In the genomic region with DNA sequence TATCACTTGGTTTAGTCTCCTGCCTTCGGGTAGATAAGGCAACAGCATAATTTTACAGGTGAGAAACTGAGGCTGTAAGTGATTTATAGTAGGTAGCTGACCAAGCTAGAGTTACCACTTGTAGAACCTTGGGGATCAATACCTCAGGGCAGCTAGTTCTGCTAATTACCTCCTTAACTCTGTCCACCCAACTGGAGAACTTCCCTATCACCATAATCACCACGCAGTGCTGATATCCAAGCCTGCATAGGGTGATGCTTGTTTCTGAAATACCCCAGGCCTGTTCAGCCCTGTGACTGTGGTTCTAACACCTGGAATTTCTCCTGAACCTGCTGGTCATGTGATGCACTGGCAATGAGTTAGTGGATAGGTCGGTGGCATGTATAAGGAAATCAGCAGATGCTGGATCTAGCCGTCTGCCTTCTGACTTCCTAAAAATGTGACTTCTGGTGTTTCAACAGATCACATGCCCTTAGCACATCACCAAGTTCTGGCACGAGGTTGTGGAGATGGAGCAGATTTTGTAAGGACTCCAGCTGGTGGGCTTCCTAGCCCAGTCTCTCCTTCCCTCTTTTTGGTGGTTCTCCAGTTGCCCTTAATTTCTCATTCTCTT, we compare ENCODE assay signal across 26 cellular contexts. TPM values are rescaled to one million over a fixed set of nuclear protein-coding genes. Genes with fewer than 3 reads are reported as not detected.
DNase-seq lines count a peak whose midpoint lies in the region; ATAC-seq and TF ChIP-seq lines count a peak whose summit lies in the region.
"Had no signal": no experiment of that assay in that cellular context is flagged by ENCODE, and none has a peak within 500 bp of the region (broad histone marks: within the 10 kb centered on the region; RNA-seq: fewer than 3 reads in every experiment).

No MANE protein-coding gene starts in this region.

- no peak for TF ChIP-seq CTCF in HL-60 (IDR thresholded peaks at IDR 0.05; ENCODE audit: insufficient read depth, low read length)

- no peaks in the 10 kb centered on the region for H3K9me3 Mint-ChIP-seq in naive thymus-derived CD8-positive, alpha-beta T cell
- H3K9me3 Mint-ChIP-seq: activated naive CD8-positive, alpha-beta T cell treated with anti-CD3 and anti-CD28 coated beads, Interleukin-2, amount 10 ng/mL, durations not matched to agents 7 days and 5 days; CD4-positive, alpha-beta T cell; effector memory CD8-positive, alpha-beta T cell had no signal

- peak overlapping the region in 1 of 10 donors; percentile 54 for H3K27ac Mint-ChIP-seq in naive thymus-derived CD8-positive, alpha-beta T cell
- H3K27ac Mint-ChIP-seq: activated naive CD8-positive, alpha-beta T cell treated with anti-CD3 and anti-CD28 coated beads, Interleukin-2, amount 10 ng/mL, durations not matched to agents 7 days and 5 days; CD4-positive, alpha-beta T cell; effector memory CD8-positive, alpha-beta T cell had no signal

- no peaks in the 10 kb centered on the region for H3K27me3 ChIP-seq in HL-60 (ENCODE audit: insufficient read depth, poor library complexity, severe bottlenecking)

- H3K4me1 Mint-ChIP-seq in naive thymus-derived CD8-positive, alpha-beta T cell = peaks cover 17 to 31% (median 22%) of the 10 kb centered on the region in 4 donors

- DNase-seq in Ammon's horn (ENCODE audit: low spot score) (peak; percentile 38), HL-60 (ENCODE audit: low read depth in 1 of 2, low spot score in 1 of 2) (peak in 1 of 2 experiments; percentile 92), OCI-M1 (lab: John Stamatoyannopoulos, UW) (peak; percentile 34), medulla oblongata (ENCODE audit: extremely low spot score) (peak; percentile 77), HUDEP-2 (lab: John Stamatoyannopoulos, UW; ENCODE audit: unreplicated experiment in 76 of 76) (no peak)
- DNase-seq in activated effector memory CD4-positive, alpha-beta T cell treated with Interleukin-2 at 50 U/mL for 16 hours = no peak
- DNase-seq in naive thymus-derived CD8-positive, alpha-beta T cell = no peak
- DNase-seq: ACHN; activated CD4-positive, alpha-beta T cell treated with anti-CD3 and anti-CD28 coated beads, Interleukin-2, amount 50 U/mL, for 1 hour; activated naive CD8-positive, alpha-beta T cell treated with anti-CD3 and anti-CD28 coated beads, Interleukin-2, amount 10 ng/mL, durations not matched to agents 7 days and 5 days; CD4-positive, alpha-beta T cell; DMS153; effector memory CD8-positive, alpha-beta T cell; GDM1; kidney; mammary epithelial cell; NCI-H1092; NCI-H187 treated with DMSO at 0.1 percent for 48 hours; NCI-H69; PC-3; stimulated activated CD8-positive, alpha-beta memory T cell treated with anti-CD3 and anti-CD28 coated beads, Interleukin-4, amount 100 ng/mL, for 48 hours; WERI-Rb-1 had no signal

- no peaks in the 10 kb centered on the region for H3K36me3 Mint-ChIP-seq in naive thymus-derived CD8-positive, alpha-beta T cell
- H3K36me3 Mint-ChIP-seq: activated naive CD8-positive, alpha-beta T cell treated with anti-CD3 and anti-CD28 coated beads, Interleukin-2, amount 10 ng/mL, durations not matched to agents 7 days and 5 days had no signal

- H3K4me3 ChIP-seq in HL-60 (replicated peaks; ENCODE audit: insufficient read depth, low read length) = no peak overlapping the region

- ATAC-seq in GM18498 (IDR thresholded peaks at IDR 0.05; ENCODE audit: unreplicated experiment) = no peak
- no peak for ATAC-seq in naive thymus-derived CD8-positive, alpha-beta T cell
- ATAC-seq: effector memory CD8-positive, alpha-beta T cell; esophagus mucosa; PC-3 had no signal

- H3K4me3 Mint-ChIP-seq in naive thymus-derived CD8-positive, alpha-beta T cell = no peak overlapping the region
- H3K4me3 Mint-ChIP-seq: activated naive CD8-positive, alpha-beta T cell treated with anti-CD3 and anti-CD28 coated beads, Interleukin-2, amount 10 ng/mL, durations not matched to agents 7 days and 5 days; CD4-positive, alpha-beta T cell; effector memory CD8-positive, alpha-beta T cell had no signal

- POLR2A ChIA-PET in naive thymus-derived CD8-positive, alpha-beta T cell (lab: Charles Lee) = no interaction called here

- H3K27me3 Mint-ChIP-seq in naive thymus-derived CD8-positive, alpha-beta T cell = peaks cover 32 to 84% (median 45%) of the 10 kb centered on the region in 5 donors

- H3K27ac ChIP-seq in HL-60 (replicated peaks) = peak overlapping the region; percentile 51
- H3K27ac ChIP-seq: KMS-11, WERI-Rb-1 had no signal

RNA-seq across cellular contexts. Expression of a gene that starts 15.3 kb away (rescaled TPM):
- total RNA-seq in naive thymus-derived CD8-positive, alpha-beta T cell = under 1 TPM; 0.26 to 0.30 TPM
- not detected for polyA plus RNA-seq in naive thymus-derived CD8-positive, alpha-beta T cell
- total RNA-seq: CD4-positive, alpha-beta T cell; SK-MEL-5 had no signal

RNA-seq across cellular contexts. Expression of a gene that starts 51.9 kb away (rescaled TPM):
- 10 to 100 TPM; 60.4 to 61.7 TPM for total RNA-seq in naive thymus-derived CD8-positive, alpha-beta T cell
- 1 to 10 TPM; 4.6 to 6.7 (median 5.1) TPM for polyA plus RNA-seq in naive thymus-derived CD8-positive, alpha-beta T cell

Comparison
In these comparisons a context has a peak if more than half of its experiments do, and no peak if none do; other contexts are left out.
1. DNase-seq: peak in Ammon's horn (single experiment), OCI-M1 (single experiment) and medulla oblongata (single experiment); none in HUDEP-2 (0 of 76), activated effector memory CD4-positive, alpha-beta T cell treated with Interleukin-2 at 50 U/mL for 16 hours (single experiment) and naive thymus-derived CD8-positive, alpha-beta T cell (0 of 10).